ENCODE assay signal across 22 cellular contexts in genomic region chr17:35666070-35666469, GRCh38.
DNase-seq lines count a peak whose midpoint lies in the region; ATAC-seq, FAIRE-seq and TF ChIP-seq lines count a peak whose summit lies in the region.
"Had no signal": no experiment of that assay in that cellular context is flagged by ENCODE, and none has a peak within 500 bp of the region (broad histone marks: within the 10 kb centered on the region; RNA-seq: fewer than 3 reads in every experiment).

No MANE protein-coding gene starts in this region.

- TF ChIP-seq POLR2A in K562 (conservative IDR thresholded peaks at IDR 0.05) (no peak), lower leg skin (IDR thresholded peaks at IDR 0.05) (no peak)

- FAIRE-seq in HTR-8/SVneo (lab: Jason Lieb, UNC) (peak; percentile 40), K562 (lab: Jason Lieb, UNC) (no peak)
- FAIRE-seq: GM12878, RCC 7860 had no signal

- intact Hi-C loops in K562 (cut with micrococcal nuclease) (no loop called here), lower leg skin (cut with DNase I; ENCODE audit: low total_unique reads) (no loop called here)

- no peak for DNase-seq in HTR-8/SVneo (ENCODE audit: insufficient read length, low spot score)
- DNase-seq in K562 (ENCODE audit: extremely low read depth in 1 of 4, low spot score in 3 of 4) = no peak
- DNase-seq in fibroblast of pulmonary artery (ENCODE audit: low read depth) = peak; percentile 7
- peak; percentile 42 for DNase-seq in renal cortical epithelial cell (ENCODE audit: low read depth)
- no peak for DNase-seq in H7
- no peak for DNase-seq in G401 (ENCODE audit: low spot score)
- no peak for DNase-seq in lower leg skin (ENCODE audit: low spot score in 2 of 2)
- DNase-seq: CD4-positive, alpha-beta T cell; COR-L47; DMS79; HCEC 1CT; MV-4-11; NCI-H1417; NCI-H187; NCI-H446; NCI-H526; SJCRH30 had no signal

- CTCF ChIA-PET in K562 (lab: Yijun Ruan, JAX; ENCODE audit: low intra/inter-chr PET ratio) = no interaction called here

- H3K27ac ChIP-seq in K562 (ENCODE audit: extremely low read depth, low read depth, low read length) = no peak overlapping the region
- H3K27ac ChIP-seq: BLaER1, KMS-11, SJCRH30 had no signal

- no peak overlapping the region for H3K9ac ChIP-seq in K562 (ENCODE audit: insufficient read depth in 1 of 2, low read depth in 2 of 2, low read length in 2 of 2)
- H3K9ac ChIP-seq: BLaER1, KMS-11 had no signal

- H3K79me2 ChIP-seq in K562 (ENCODE audit: control insufficient read depth, insufficient read depth, low read length) = no peaks in the 10 kb centered on the region

- WGBS in K562 (ENCODE audit: insufficient coverage, low coverage, missing lambda C conversion rate) = 50% methylated on average over 2 of the region's 2 CpGs
- 46 to 47% methylated on average over 2 of the region's 2 CpGs for WGBS in lower leg skin, 2 donors

- ATAC-seq in K562 = no peak
- ATAC-seq: GM12878, GM23338 had no signal

- no peak for TF ChIP-seq EP300 in K562 (IDR thresholded peaks at IDR 0.05; ENCODE audit: low read length)

- POLR2A ChIA-PET in K562 (lab: Yijun Ruan, JAX) = interaction anchor here (0.6 to 2.6 kb wide), 8 partner anchors 9 to 88 kb away, joined by 3 to 12 read pairs (median 4); partner anchors contain the start of gene PEX12

- H3K4me3 ChIP-seq in K562 (no peak overlapping the region), fibroblast of pulmonary artery (replicated peaks; ENCODE audit: low read depth, low read length) (no peak overlapping the region), H7 (ENCODE audit: insufficient read depth, low read depth, low read length) (no peak overlapping the region), lower leg skin (ENCODE audit: low read depth, poor library complexity, severe bottlenecking) (no peak overlapping the region)
- H3K4me3 ChIP-seq: BLaER1, GM12878, GM23338, SJCRH30 had no signal

- no peak overlapping the region for H3K4me2 ChIP-seq in K562 (ENCODE audit: insufficient read depth, low read length)
- H3K4me2 ChIP-seq: BLaER1, GM23338, KMS-11 had no signal

- no peaks in the 10 kb centered on the region for H3K9me1 ChIP-seq in K562 (ENCODE audit: control insufficient read depth, insufficient read depth, low read length)

- H2AFZ ChIP-seq in K562 (ENCODE audit: low read depth, low read length) = no peak overlapping the region
- H2AFZ ChIP-seq: GM23338 had no signal

- in situ Hi-C loops in K562 (cut with MboI) = no loop called here
- in situ Hi-C loops in G401 (cut with HindIII; ENCODE audit: low sequenced_read_pairs) = no loop called here

- no peaks in the 10 kb centered on the region for H3K9me3 ChIP-seq in K562 (replicated peaks; ENCODE audit: control insufficient read depth, insufficient read depth, low read depth, low read length)
- H3K9me3 ChIP-seq: BLaER1, SJCRH30 had no signal

- TF ChIP-seq RAD21 in K562 (CRISPR knock-in tag; conservative IDR thresholded peaks at IDR 0.05 in 1 of 2, IDR thresholded peaks at IDR 0.05 in 1 of 2) = no peak

- H3K36me3 ChIP-seq in K562 (ENCODE audit: control insufficient read depth, insufficient read depth, low read length) (peaks cover 92% of the 10 kb centered on the region), H7 (replicated peaks; ENCODE audit: control insufficient read depth, insufficient read depth, low read length) (no peaks in the 10 kb centered on the region; the same call in none of the 2 replicates)

- no TSS peak for BruUV-seq in K562 (replicated peaks; lab: Mats Ljungman, UMichigan)

- TF ChIP-seq CTCF in K562 (IDR thresholded peaks at IDR 0.05 in 2 of 3, conservative IDR thresholded peaks at IDR 0.05 in 1 of 3; ENCODE audit: insufficient read depth in 2 of 3, low read depth in 1 of 3, low read length in 3 of 3) (no peak), fibroblast of pulmonary artery (IDR thresholded peaks at IDR 0.05; ENCODE audit: low read length, missing control alignments) (no peak), lower leg skin (IDR thresholded peaks at IDR 0.05) (no peak)

- H3K4me1 ChIP-seq in K562 (replicated peaks in 1 of 2; ENCODE audit: control insufficient read depth in 2 of 2, insufficient read depth in 2 of 2, low read length in 2 of 2) = no peaks in the 10 kb centered on the region
- H3K4me1 ChIP-seq: BLaER1, SJCRH30 had no signal

- no peaks in the 10 kb centered on the region for H3K27me3 ChIP-seq in K562 (ENCODE audit: control insufficient read depth in 2 of 2, insufficient read depth in 2 of 2, low read length in 2 of 2)
- no peaks in the 10 kb centered on the region for H3K27me3 ChIP-seq in H7 (ENCODE audit: control insufficient read depth, insufficient read depth, low read length)
- H3K27me3 ChIP-seq: BLaER1, SJCRH30 had no signal

- H4K20me1 ChIP-seq in K562 (replicated peaks; ENCODE audit: control insufficient read depth, insufficient read depth, low read length) = no peaks in the 10 kb centered on the region

TF ChIP-seq in K562, 482 proteins besides CTCF, POLR2A, EP300 and RAD21:
- TF ChIP-seq CEBPB (tag; IDR thresholded peaks at IDR 0.05) = peak; percentile 74
- no peak for TF ChIP-seq MBD1 (CRISPR knock-in tag; IDR thresholded peaks at IDR 0.05)
- no peak for TF ChIP-seq ZNF644 (tag; IDR thresholded peaks at IDR 0.05; ENCODE audit: low read depth)
- no peak for TF ChIP-seq BCL6 (CRISPR knock-in tag; IDR thresholded peaks at IDR 0.05)
- no peak for TF ChIP-seq CEBPG (CRISPR knock-in tag; IDR thresholded peaks at IDR 0.05)
- peak; percentile 15 to 30; a peak in 2 of 4 replicates for TF ChIP-seq CEBPG (tag; conservative IDR thresholded peaks at IDR 0.05 in 1 of 2, IDR thresholded peaks at IDR 0.05 in 1 of 2)
- TF ChIP-seq, protein P1, sequence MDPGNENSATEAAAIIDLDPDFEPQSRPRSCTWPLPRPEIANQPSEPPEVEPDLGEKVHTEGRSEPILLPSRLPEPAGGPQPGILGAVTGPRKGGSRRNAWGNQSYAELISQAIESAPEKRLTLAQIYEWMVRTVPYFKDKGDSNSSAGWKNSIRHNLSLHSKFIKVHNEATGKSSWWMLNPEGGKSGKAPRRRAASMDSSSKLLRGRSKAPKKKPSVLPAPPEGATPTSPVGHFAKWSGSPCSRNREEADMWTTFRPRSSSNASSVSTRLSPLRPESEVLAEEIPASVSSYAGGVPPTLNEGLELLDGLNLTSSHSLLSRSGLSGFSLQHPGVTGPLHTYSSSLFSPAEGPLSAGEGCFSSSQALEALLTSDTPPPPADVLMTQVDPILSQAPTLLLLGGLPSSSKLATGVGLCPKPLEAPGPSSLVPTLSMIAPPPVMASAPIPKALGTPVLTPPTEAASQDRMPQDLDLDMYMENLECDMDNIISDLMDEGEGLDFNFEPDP (CRISPR knock-in tag; IDR thresholded peaks at IDR 0.05) = no peak
- TF ChIP-seq MAZ (CRISPR knock-in tag; conservative IDR thresholded peaks at IDR 0.05 in 1 of 2, IDR thresholded peaks at IDR 0.05 in 1 of 2) = no peak
- TF ChIP-seq ZNF133 (CRISPR knock-in tag; IDR thresholded peaks at IDR 0.05) = no peak
- no peak for TF ChIP-seq NKRF (IDR thresholded peaks at IDR 0.05; ENCODE audit: borderline replicate concordance)

Comparison
In these comparisons a context has a peak if more than half of its experiments do, and no peak if none do; other contexts are left out.
1. DNase-seq: peak in fibroblast of pulmonary artery (single experiment) and renal cortical epithelial cell (single experiment); none in HTR-8/SVneo (single experiment), K562 (0 of 4), H7 (single experiment), G401 (single experiment) and lower leg skin (0 of 2).